ENCODE assay signal across 16 cellular contexts in the genomic region with DNA sequence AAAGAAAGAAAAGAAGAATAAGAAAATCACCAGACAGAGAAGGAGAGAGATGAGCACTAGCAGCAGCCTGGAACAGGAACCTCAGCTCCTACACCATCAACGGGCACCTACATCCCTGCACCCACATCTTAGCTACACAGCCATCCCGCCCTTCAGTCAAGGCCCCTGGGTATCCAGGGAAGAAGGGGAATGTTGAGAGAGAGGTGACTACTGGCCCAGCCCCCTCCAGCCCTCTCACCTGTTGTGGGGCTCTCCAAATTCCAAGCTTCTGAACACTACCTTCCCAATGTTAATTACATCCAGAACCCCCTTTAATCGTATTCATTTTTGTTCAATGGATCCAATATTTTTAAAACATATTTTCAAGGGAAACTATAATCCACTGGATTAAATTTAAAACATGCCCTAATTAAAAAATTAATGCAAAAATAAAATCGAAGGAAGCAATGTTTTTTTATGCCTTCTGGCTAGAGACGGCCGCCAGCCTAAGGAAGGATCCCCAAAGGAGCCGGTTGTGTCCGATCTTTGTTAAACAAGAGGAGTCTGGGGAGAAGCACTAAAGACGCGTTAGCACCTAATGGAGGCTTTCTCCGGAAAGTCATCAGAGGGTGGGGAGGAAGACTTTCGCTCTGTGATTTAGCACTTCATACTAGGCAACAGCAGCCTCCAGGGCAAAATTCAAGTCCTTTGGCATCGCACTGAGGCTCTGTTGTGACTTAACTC. TPM values are rescaled to one million over a fixed set of nuclear protein-coding genes. Genes with fewer than 3 reads are reported as not detected.
DNase-seq lines count a peak whose midpoint lies in the region; ATAC-seq and TF ChIP-seq lines count a peak whose summit lies in the region.
"Had no signal": no experiment of that assay in that cellular context is flagged by ENCODE, and none has a peak within 500 bp of the region (broad histone marks: within the 10 kb centered on the region; RNA-seq: fewer than 3 reads in every experiment).

No MANE protein-coding gene starts in this region.

- no peaks in the 10 kb centered on the region for H3K9me3 Mint-ChIP-seq in activated naive CD4-positive, alpha-beta T cell treated with anti-CD3 and anti-CD28 coated beads, Interleukin-2, amount 10 ng/mL, durations not matched to agents 7 days and 5 days
- H3K9me3 Mint-ChIP-seq in glutamatergic neuron (ENCODE audit: unreplicated experiment) = peaks cover 6% of the 10 kb centered on the region
- no peaks in the 10 kb centered on the region for H3K9me3 Mint-ChIP-seq in stimulated activated naive CD8-positive, alpha-beta T cell treated with anti-CD3 and anti-CD28 coated beads, Interleukin-15, amount 100 ng/mL, for 72 hours

- peak overlapping the region; percentile 33 for H3K4me3 ChIP-seq in SU-DHL-6 (ENCODE audit: insufficient read depth, low read length, poor library complexity, severe bottlenecking)
- H3K4me3 ChIP-seq: thoracic aorta had no signal

- H3K9ac ChIP-seq in SU-DHL-6 (ENCODE audit: low read length) = peak overlapping the region; percentile 54
- H3K9ac ChIP-seq: parathyroid adenoma had no signal

- H4K20me1 ChIP-seq in SU-DHL-6 (ENCODE audit: low read depth, low read length) = no peaks in the 10 kb centered on the region

- peak overlapping the region; percentile 86 for H3K27ac ChIP-seq in SU-DHL-6 (ENCODE audit: low read depth, low read length)
- H3K27ac ChIP-seq: parathyroid adenoma, thoracic aorta had no signal

- in situ Hi-C loops in ACHN (cut with HindIII; ENCODE audit: low pct_ligation_motif_present, low pct_unique_long_range_greater_than_20kb, low sequenced_read_pairs) = no loop called here

- H3K27me3 Mint-ChIP-seq in activated naive CD4-positive, alpha-beta T cell treated with anti-CD3 and anti-CD28 coated beads, Interleukin-2, amount 10 ng/mL, durations not matched to agents 7 days and 5 days = no peaks in the 10 kb centered on the region
- peaks cover 6% of the 10 kb centered on the region for H3K27me3 Mint-ChIP-seq in glutamatergic neuron (ENCODE audit: unreplicated experiment)
- H3K27me3 Mint-ChIP-seq in stimulated activated naive CD8-positive, alpha-beta T cell treated with anti-CD3 and anti-CD28 coated beads, Interleukin-15, amount 100 ng/mL, for 72 hours = no peaks in the 10 kb centered on the region

- H3K4me1 Mint-ChIP-seq in activated naive CD4-positive, alpha-beta T cell treated with anti-CD3 and anti-CD28 coated beads, Interleukin-2, amount 10 ng/mL, durations not matched to agents 7 days and 5 days = peaks cover 70% of the 10 kb centered on the region
- peaks cover 22% of the 10 kb centered on the region for H3K4me1 Mint-ChIP-seq in glutamatergic neuron (ENCODE audit: low read depth, unreplicated experiment)
- peaks cover 81% of the 10 kb centered on the region for H3K4me1 Mint-ChIP-seq in stimulated activated naive CD8-positive, alpha-beta T cell treated with anti-CD3 and anti-CD28 coated beads, Interleukin-15, amount 100 ng/mL, for 72 hours

- H3K36me3 Mint-ChIP-seq in activated naive CD4-positive, alpha-beta T cell treated with anti-CD3 and anti-CD28 coated beads, Interleukin-2, amount 10 ng/mL, durations not matched to agents 7 days and 5 days = peaks cover 46% of the 10 kb centered on the region
- H3K36me3 Mint-ChIP-seq in glutamatergic neuron (ENCODE audit: unreplicated experiment) = no peaks in the 10 kb centered on the region

- no peaks in the 10 kb centered on the region for H3K9me2 ChIP-seq in SU-DHL-6 (replicated peaks; ENCODE audit: insufficient read depth, low read length)

- TF ChIP-seq CTCF in SU-DHL-6 (IDR thresholded peaks at IDR 0.05; ENCODE audit: insufficient read depth, low read length, poor library complexity, severe bottlenecking) = no peak
- no peak for TF ChIP-seq CTCF in glutamatergic neuron (IDR thresholded peaks at IDR 0.05; ENCODE audit: partially characterized antibody, unreplicated experiment)

- CTCF ChIA-PET in activated naive CD4-positive, alpha-beta T cell treated with anti-CD3 and anti-CD28 coated beads, Interleukin-2, amount 10 ng/mL, durations not matched to agents 7 days and 5 days (lab: Charles Lee) = no interaction called here

- H3K27ac Mint-ChIP-seq in activated naive CD4-positive, alpha-beta T cell treated with anti-CD3 and anti-CD28 coated beads, Interleukin-2, amount 10 ng/mL, durations not matched to agents 7 days and 5 days = peak overlapping the region; percentile 97
- no peak overlapping the region for H3K27ac Mint-ChIP-seq in glutamatergic neuron (ENCODE audit: unreplicated experiment)
- peak overlapping the region; percentile 95 to 97 for H3K27ac Mint-ChIP-seq in stimulated activated naive CD8-positive, alpha-beta T cell treated with anti-CD3 and anti-CD28 coated beads, Interleukin-15, amount 100 ng/mL, for 72 hours

- H3K4me2 ChIP-seq in SU-DHL-6 (ENCODE audit: low read depth, low read length, poor library complexity, severe bottlenecking) = peak overlapping the region; percentile 75

- TF ChIP-seq POLR2A in GM18505 (IDR thresholded peaks at IDR 0.05; ENCODE audit: borderline replicate concordance, extremely low read depth, insufficient read depth, insufficient read length) = no peak

- peaks cover 22% of the 10 kb centered on the region for H3F3A ChIP-seq in SU-DHL-6 (ENCODE audit: insufficient read depth)

- H3K9me3 ChIP-seq in SU-DHL-6 (ENCODE audit: insufficient read depth, low read length) = no peaks in the 10 kb centered on the region
- H3K9me3 ChIP-seq: thoracic aorta had no signal

- DNase-seq in activated naive CD4-positive, alpha-beta T cell treated with anti-CD3 and anti-CD28 coated beads, Interleukin-2, amount 10 ng/mL, durations not matched to agents 7 days and 5 days = no peak
- DNase-seq in activated naive CD4-positive, alpha-beta T cell treated with anti-CD3 and anti-CD28 coated beads, Interleukin-2, amount 50 U/mL, for 16 hours = no peak
- no peak for DNase-seq in glutamatergic neuron
- DNase-seq in stimulated activated naive CD8-positive, alpha-beta T cell treated with anti-CD3 and anti-CD28 coated beads, Interleukin-15, amount 100 ng/mL, for 72 hours = no peak
- no peak for DNase-seq in ACHN
- DNase-seq: activated gamma-delta T cell, foreskin melanocyte, NCI-H1417 treated with DMSO at 0.1 percent for 48 hours, NCI-H446 treated with DMSO at 0.1 percent for 48 hours had no signal

- no peaks in the 10 kb centered on the region for H3K27me3 ChIP-seq in SU-DHL-6 (ENCODE audit: low read length)

- peaks cover 19% of the 10 kb centered on the region for H3K79me2 ChIP-seq in SU-DHL-6 (ENCODE audit: insufficient read depth, low read length)
- H3K79me2 ChIP-seq: parathyroid adenoma had no signal

- H2AFZ ChIP-seq in SU-DHL-6 (ENCODE audit: low read depth, low read length, severe bottlenecking) = no peak overlapping the region
- H2AFZ ChIP-seq: parathyroid adenoma had no signal

- H3K4me3 Mint-ChIP-seq in activated naive CD4-positive, alpha-beta T cell treated with anti-CD3 and anti-CD28 coated beads, Interleukin-2, amount 10 ng/mL, durations not matched to agents 7 days and 5 days = peak overlapping the region; percentile 76
- peak overlapping the region; percentile 30 for H3K4me3 Mint-ChIP-seq in glutamatergic neuron (ENCODE audit: unreplicated experiment)
- peak overlapping the region; percentile 86 to 88 for H3K4me3 Mint-ChIP-seq in stimulated activated naive CD8-positive, alpha-beta T cell treated with anti-CD3 and anti-CD28 coated beads, Interleukin-15, amount 100 ng/mL, for 72 hours

- no peaks in the 10 kb centered on the region for H3K36me3 ChIP-seq in SU-DHL-6 (ENCODE audit: low read length)
- H3K36me3 ChIP-seq: thoracic aorta had no signal

- ATAC-seq in stimulated activated naive CD8-positive, alpha-beta T cell treated with anti-CD3 and anti-CD28 coated beads, Interleukin-15, amount 100 ng/mL, for 72 hours = no peak
- ATAC-seq in GM21529 (IDR thresholded peaks at IDR 0.05; ENCODE audit: unreplicated experiment) = no peak
- ATAC-seq in GM18505 (IDR thresholded peaks at IDR 0.05; ENCODE audit: unreplicated experiment) = no peak

RNA-seq across cellular contexts. Expression of a gene that starts 9.5 kb away (rescaled TPM):
- total RNA-seq in glutamatergic neuron (ENCODE audit: unreplicated experiment) = 10.6 TPM

RNA-seq across cellular contexts. Expression of a gene that starts 37.4 kb away (rescaled TPM):
- not detected for total RNA-seq in glutamatergic neuron (ENCODE audit: unreplicated experiment)

RNA-seq across cellular contexts. Expression of a gene that starts 41.4 kb away (rescaled TPM):
- not detected for total RNA-seq in glutamatergic neuron (ENCODE audit: unreplicated experiment)
- total RNA-seq: cardiac septum, mesenteric fat pad, thoracic aorta had no signal

Comparison
In these comparisons a context has a peak if more than half of its experiments do, and no peak if none do; other contexts are left out.
1. H3K4me3 Mint-ChIP-seq: peak in every context shown above with its lines; median percentile 87 in stimulated activated naive CD8-positive, alpha-beta T cell treated with anti-CD3 and anti-CD28 coated beads, Interleukin-15, amount 100 ng/mL, for 72 hours; 76 in activated naive CD4-positive, alpha-beta T cell treated with anti-CD3 and anti-CD28 coated beads, Interleukin-2, amount 10 ng/mL, durations not matched to agents 7 days and 5 days; 30 in glutamatergic neuron.